ENCODE assay signal across 18 cellular contexts in the genomic region with DNA sequence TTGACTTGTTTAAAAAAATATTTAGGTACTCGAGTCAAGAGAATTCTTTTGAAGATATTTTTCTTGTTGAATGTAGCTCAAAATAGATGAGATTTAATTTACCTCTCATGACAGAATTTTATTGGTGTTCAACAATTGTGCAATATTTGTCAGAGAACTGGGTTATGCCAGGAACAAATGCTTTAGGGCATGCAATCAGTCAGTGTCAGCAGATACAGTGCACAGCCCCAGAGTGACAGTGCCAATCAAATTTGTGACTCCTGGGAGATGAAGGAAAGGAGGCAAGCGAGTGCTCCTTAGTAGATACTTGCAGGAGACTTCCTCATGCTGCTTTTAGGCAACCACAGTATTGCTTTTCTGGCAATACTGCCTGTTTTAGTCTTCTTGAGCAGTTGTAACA.
DNase-seq lines count a peak whose midpoint lies in the region; ATAC-seq, FAIRE-seq and TF ChIP-seq lines count a peak whose summit lies in the region.
"Had no signal": no experiment of that assay in that cellular context is flagged by ENCODE, and none has a peak within 500 bp of the region (broad histone marks: within the 10 kb centered on the region; RNA-seq: fewer than 3 reads in every experiment).

No MANE protein-coding gene starts in this region.

- no peak overlapping the region for H4K5ac ChIP-seq in H1 (ENCODE audit: insufficient read length, low read depth, low read length)

- no peak overlapping the region for H3K18ac ChIP-seq in H1 (ENCODE audit: extremely low read depth, low read length)

- H3K23me2 ChIP-seq in H1 (ENCODE audit: low read depth, low read length), result no peaks in the 10 kb centered on the region

- no peak overlapping the region for H4K8ac ChIP-seq in H1 (ENCODE audit: extremely low read depth, insufficient read depth, low read length)

- no peaks in the 10 kb centered on the region for H3K36me3 Mint-ChIP-seq in MCF 10A (ENCODE audit: insufficient read depth, unreplicated experiment)

- no peak overlapping the region for H2BK12ac ChIP-seq in H1 (ENCODE audit: low read depth, low read length)

- H3K4me1 ChIP-seq in breast epithelium, result no peaks in the 10 kb centered on the region
- H3K4me1 ChIP-seq in H1 (replicated peaks in 1 of 4; ENCODE audit: control insufficient read depth in 3 of 4, insufficient read depth in 4 of 4, low read length in 3 of 4), result no peaks in the 10 kb centered on the region; a peak in 1 of 7 replicates
- H3K4me1 ChIP-seq in liver (ENCODE audit: control insufficient read depth in 4 of 4, insufficient read depth in 4 of 4, low read length in 3 of 4), result peaks cover 3 to 29% (median 15%) of the 10 kb centered on the region in 4 donors
- no peaks in the 10 kb centered on the region for H3K4me1 ChIP-seq in prostate gland (replicated peaks)
- H3K4me1 ChIP-seq: HAP-1 had no signal

- 94% methylated on average over 2 of the region's 2 CpGs; no CpG with 5 or more reads in 1 of the 2 experiments for WGBS in H1 (ENCODE audit: extremely low coverage in 1 of 2, insufficient coverage in 1 of 2, insufficient read length in 1 of 2, insufficient replicate concordance in 2 of 2, low coverage in 1 of 2, low lambda C conversion rate in 2 of 2, missing lambda C conversion rate in 1 of 2), 2 experiments
- WGBS in liver, result 48% methylated on average over 2 of the region's 2 CpGs
- 60% methylated on average over 2 of the region's 2 CpGs for WGBS in prostate gland

- H3K79me2 ChIP-seq in H1 (ENCODE audit: control insufficient read depth in 1 of 2, insufficient read depth in 2 of 2, low read length in 2 of 2), result no peaks in the 10 kb centered on the region

- POLR2A ChIA-PET in MCF 10A (lab: Yijun Ruan, JAX) (interaction anchor here (0.6 to 6.3 kb wide), 7 partner anchors 11 to 1314 kb away, joined by 3 to 64 read pairs (median 5); a partner anchor contains a TSS), H1 (lab: Charles Lee; ENCODE audit: partially characterized antibody) (no interaction called here)

- TF ChIP-seq EP300 in H1 (IDR thresholded peaks at IDR 0.05; ENCODE audit: borderline replicate concordance in 1 of 2, low read depth in 2 of 2, low read length in 2 of 2), result no peak

- no peaks in the 10 kb centered on the region for H3K36me3 ChIP-seq in breast epithelium
- H3K36me3 ChIP-seq in H1 (ENCODE audit: control insufficient read depth in 2 of 4, insufficient read depth in 4 of 4, low read length in 3 of 4), result peaks cover 0 to 3% (median 0%) of the 10 kb centered on the region in 4 experiments; a peak in 2 of 8 replicates
- no peaks in the 10 kb centered on the region for H3K36me3 ChIP-seq in liver (ENCODE audit: control insufficient read depth in 4 of 4, insufficient read depth in 3 of 4, low read depth in 1 of 4, low read length in 3 of 4)
- no peaks in the 10 kb centered on the region for H3K36me3 ChIP-seq in prostate gland
- H3K36me3 ChIP-seq: HAP-1 had no signal

- ATAC-seq in GM18909 (IDR thresholded peaks at IDR 0.05; ENCODE audit: poor library complexity, unreplicated experiment), result no peak

- peak overlapping the region; percentile 33; the same call in 1 of the 2 replicates for H2AK5ac ChIP-seq in H1 (ENCODE audit: low read depth, low read length)

- H2BK5ac ChIP-seq in H1 (ENCODE audit: low read depth, low read length), result no peak overlapping the region

- H3K4me1 Mint-ChIP-seq in MCF 10A (ENCODE audit: insufficient read depth, unreplicated experiment), result peaks cover 28% of the 10 kb centered on the region

- peak overlapping the region; percentile 35 for H4K91ac ChIP-seq in H1 (replicated peaks; ENCODE audit: insufficient read length, low read length)

- no peak overlapping the region for H2BK15ac ChIP-seq in H1 (ENCODE audit: low read length)

- H2BK120ac ChIP-seq in H1 (replicated peaks; ENCODE audit: low read depth, low read length), result no peak overlapping the region

- H2AFZ ChIP-seq in H1 (ENCODE audit: low read length), result no peak overlapping the region

- H3K4me3 Mint-ChIP-seq in MCF 10A (ENCODE audit: unreplicated experiment), result no peak overlapping the region

- H3K23ac ChIP-seq in H1 (ENCODE audit: insufficient read length), result no peak overlapping the region

- peaks cover 0 to 5% of the 10 kb centered on the region in 2 donors for H3K9me3 ChIP-seq in breast epithelium
- peaks cover 8% of the 10 kb centered on the region in 2 experiments; a peak in 3 of 4 replicates for H3K9me3 ChIP-seq in H1 (ENCODE audit: insufficient read depth in 2 of 2, low read depth in 1 of 2, low read length in 1 of 2)
- no peaks in the 10 kb centered on the region for H3K9me3 ChIP-seq in liver (ENCODE audit: control insufficient read depth in 4 of 4, low read length in 3 of 4)
- H3K9me3 ChIP-seq in prostate gland, result no peaks in the 10 kb centered on the region
- H3K9me3 ChIP-seq: HAP-1 had no signal

- no peaks in the 10 kb centered on the region for H3K79me1 ChIP-seq in H1 (ENCODE audit: low read depth, low read length)

- no peak overlapping the region for H2BK20ac ChIP-seq in H1 (ENCODE audit: low read length)

- H3K9me3 Mint-ChIP-seq in MCF 10A (ENCODE audit: unreplicated experiment), result peaks cover 7% of the 10 kb centered on the region

- peak; percentile 59 for DNase-seq in MCF 10A (ENCODE audit: unreplicated experiment)
- no peak for DNase-seq in breast epithelium (ENCODE audit: low spot score in 2 of 2)
- DNase-seq in H1 (ENCODE audit: low read depth in 1 of 2, low spot score in 2 of 2), result no peak
- no peak for DNase-seq in NCI-H345 treated with DMSO at 0.1 percent for 48 hours (lab: John Stamatoyannopoulos, UW; ENCODE audit: unreplicated experiment)
- no peak for DNase-seq in hepatic stellate cell (ENCODE audit: low spot score)
- DNase-seq in prostate gland (ENCODE audit: low spot score), result no peak
- DNase-seq: DMS 273 treated with DMSO at 0.1 percent for 48 hours; DND-41; KG1; NCI-H1092 treated with DMSO at 0.1 percent for 48 hours; NCI-H2081 treated with DMSO at 0.1 percent for 48 hours; NCI-H748 treated with DMSO at 0.1 percent for 48 hours; NK-92 treated with Interleukin-12 subunit alpha and Interleukin-12 subunit beta, amount 100 ng/mL, for 24 hours; Right ventricle myocardium superior had no signal

- H3K27ac Mint-ChIP-seq in MCF 10A (ENCODE audit: low read depth, unreplicated experiment), result peak overlapping the region; percentile 50

- H3K56ac ChIP-seq in H1 (replicated peaks; ENCODE audit: insufficient read length, low read depth, low read length), result no peak overlapping the region

- H4K20me1 ChIP-seq in H1 (replicated peaks in 1 of 2; ENCODE audit: control insufficient read depth in 1 of 2, insufficient read depth in 2 of 2, low read length in 2 of 2), result no peaks in the 10 kb centered on the region

- intact Hi-C loops in MCF 10A (cut with micrococcal nuclease) (no loop called here), breast epithelium (cut with DNase I; ENCODE audit: low total_unique reads) (no loop called here), prostate gland (cut with DNase I) (no loop called here)

- H3K14ac ChIP-seq in H1 (ENCODE audit: insufficient read length), result no peak overlapping the region

- no peak for FAIRE-seq in H1 (lab: Jason Lieb, UNC)

- H3K4me2 ChIP-seq in H1 (ENCODE audit: insufficient read depth in 1 of 2, low read depth in 2 of 2, low read length in 2 of 2), result no peak overlapping the region

- TF ChIP-seq CTCF in MCF 10A (IDR thresholded peaks at IDR 0.05; ENCODE audit: unreplicated experiment) (no peak), breast epithelium (IDR thresholded peaks at IDR 0.05) (no peak), H1 (IDR thresholded peaks at IDR 0.05; ENCODE audit: control extremely low read depth in 1 of 3, insufficient read depth in 1 of 3, low read depth in 1 of 3, low read length in 3 of 3) (no peak), liver (IDR thresholded peaks at IDR 0.05; ENCODE audit: low read depth, low read length, missing input control) (no peak), prostate gland (IDR thresholded peaks at IDR 0.05) (no peak)

- H3K27me3 ChIP-seq in breast epithelium (no peaks in the 10 kb centered on the region), H1 (replicated peaks in 1 of 4; ENCODE audit: control insufficient read depth in 3 of 4, extremely low read depth in 1 of 4, insufficient read depth in 3 of 4, low read length in 3 of 4) (no peaks in the 10 kb centered on the region), liver (ENCODE audit: control insufficient read depth in 4 of 4, insufficient read depth in 4 of 4, low read length in 3 of 4) (no peaks in the 10 kb centered on the region), prostate gland (replicated peaks; ENCODE audit: insufficient read depth) (no peaks in the 10 kb centered on the region)

- TF ChIP-seq RAD21 in H1 (IDR thresholded peaks at IDR 0.05 in 1 of 2, conservative IDR thresholded peaks at IDR 0.05 in 1 of 2; ENCODE audit: low read depth in 2 of 2, low read length in 2 of 2) (no peak), liver (IDR thresholded peaks at IDR 0.05) (peak; percentile 32 to 46)

- no peak overlapping the region for H3K4me3 ChIP-seq in breast epithelium
- no peak overlapping the region for H3K4me3 ChIP-seq in H1 (ENCODE audit: extremely low read depth in 1 of 4, insufficient read depth in 2 of 4, low read depth in 3 of 4, low read length in 4 of 4)
- no peak overlapping the region for H3K4me3 ChIP-seq in liver (ENCODE audit: low read depth in 1 of 3, low read length in 3 of 3)
- no peak overlapping the region for H3K4me3 ChIP-seq in prostate gland
- H3K4me3 ChIP-seq: HAP-1 had no signal

- no peak overlapping the region for H3K9ac ChIP-seq in H1 (replicated peaks in 1 of 4; ENCODE audit: extremely low read depth in 1 of 4, low read depth in 3 of 4, low read length in 3 of 4)
- H3K9ac ChIP-seq in liver (ENCODE audit: low read depth in 1 of 2, low read length in 2 of 2), result no peak overlapping the region

- no peak overlapping the region for H3K4ac ChIP-seq in H1 (replicated peaks; ENCODE audit: insufficient read length, low read depth, low read length)

- CTCF ChIA-PET in MCF 10A (lab: Yijun Ruan, JAX), result no interaction called here
- CTCF ChIA-PET in H1 (lab: Charles Lee; ENCODE audit: partially characterized antibody), result no interaction called here

- no TSS peak for BruUV-seq in MCF 10A (replicated peaks; lab: Mats Ljungman, UMichigan)

- TF ChIP-seq POLR2A in breast epithelium (IDR thresholded peaks at IDR 0.05), result no peak
- no peak for TF ChIP-seq POLR2A in H1 (IDR thresholded peaks at IDR 0.05; ENCODE audit: control extremely low read depth in 1 of 2, low read depth in 2 of 2, low read length in 2 of 2)
- TF ChIP-seq POLR2A in prostate gland (IDR thresholded peaks at IDR 0.05), result no peak

- H3K27ac ChIP-seq in breast epithelium (no peak overlapping the region), H1 (ENCODE audit: low read depth, low read length) (no peak overlapping the region), liver (ENCODE audit: low read depth in 1 of 2, low read length in 2 of 2) (peak overlapping the region; percentile 48 to 62), prostate gland (no peak overlapping the region)
- H3K27ac ChIP-seq: 22Rv1 had no signal

- H3K27me3 Mint-ChIP-seq in MCF 10A (ENCODE audit: insufficient read depth, unreplicated experiment), result no peaks in the 10 kb centered on the region

TF ChIP-seq in H1, 55 proteins besides CTCF, POLR2A, EP300 and RAD21 (continues in another document):
- TF ChIP-seq GTF2F1 (IDR thresholded peaks at IDR 0.05; ENCODE audit: borderline replicate concordance, low read depth, low read length), result no peak
- TF ChIP-seq CHD2 (IDR thresholded peaks at IDR 0.05; ENCODE audit: low read length), result no peak

TF ChIP-seq in liver, 16 proteins besides CTCF, POLR2A, EP300 and RAD21 (continues in another document):
- TF ChIP-seq EGR1 (IDR thresholded peaks at IDR 0.05; ENCODE audit: low read depth in 2 of 2), result no peak

Comparison
In these comparisons a context has a peak if more than half of its experiments do, and no peak if none do; other contexts are left out.
1. H3K27ac ChIP-seq: peak in liver (2 of 2); none in breast epithelium (0 of 2), H1 (single experiment) and prostate gland (0 of 2).